ENCODE assay signal across 14 cellular contexts in genomic region chr3:116064646-116065045, GRCh38.
DNase-seq lines count a peak whose midpoint lies in the region; ATAC-seq and TF ChIP-seq lines count a peak whose summit lies in the region.
"Had no signal": no experiment of that assay in that cellular context is flagged by ENCODE, and none has a peak within 500 bp of the region (broad histone marks: within the 10 kb centered on the region; RNA-seq: fewer than 3 reads in every experiment).

No MANE protein-coding gene starts in this region.

- H3K27me3 ChIP-seq in HCT116 (ENCODE audit: insufficient read depth, low read length), result no peaks in the 10 kb centered on the region

- H3K9ac ChIP-seq in HCT116 (ENCODE audit: low read length), result no peak overlapping the region

- no peak for TF ChIP-seq POLR2A in HCT116 (IDR thresholded peaks at IDR 0.05; ENCODE audit: borderline replicate concordance, extremely low read depth, insufficient read depth, insufficient read length)

- H3K9me2 ChIP-seq in HCT116 (ENCODE audit: insufficient read depth), result no peaks in the 10 kb centered on the region

- ATAC-seq in HCT116 (no peak), Right ventricle myocardium superior (ENCODE audit: poor library complexity) (no peak), HG03457 (IDR thresholded peaks at IDR 0.05; ENCODE audit: unreplicated experiment) (no peak)
- ATAC-seq: Right ventricle myocardium inferior had no signal

- H3K79me2 ChIP-seq in HCT116 (ENCODE audit: insufficient read depth, low read length), result no peaks in the 10 kb centered on the region

- RAD21 ChIA-PET in HCT116 (lab: Charles Lee; ENCODE audit: low non-redundant PET in 1 of 2, low total read pairs in 2 of 2, uncharacterized antibody in 2 of 2, unreplicated experiment in 2 of 2), result no interaction called here

- no peak for TF ChIP-seq CTCF in HCT116 (IDR thresholded peaks at IDR 0.05 in 2 of 3, conservative IDR thresholded peaks at IDR 0.05 in 1 of 3; ENCODE audit: borderline replicate concordance in 1 of 3, insufficient read depth in 1 of 3, low read depth in 2 of 3, low read length in 2 of 3)
- TF ChIP-seq CTCF in choroid plexus epithelial cell (conservative IDR thresholded peaks at IDR 0.05; ENCODE audit: low read depth, low read length), result no peak

- H3K4me1 ChIP-seq in HCT116 (ENCODE audit: control insufficient read depth in 1 of 2, insufficient read depth in 2 of 2, low read length in 2 of 2), result peaks cover 5 to 10% of the 10 kb centered on the region in 2 experiments; a peak in 3 of 4 replicates

- POLR2A ChIA-PET in HCT116 (lab: Charles Lee), result no interaction called here

- H3K27ac ChIP-seq in HCT116 (ENCODE audit: low read depth, low read length), result no peak overlapping the region

- H2AFZ ChIP-seq in HCT116 (ENCODE audit: low read depth, low read length, poor library complexity, severe bottlenecking), result no peak overlapping the region

- no peaks in the 10 kb centered on the region for H4K20me1 ChIP-seq in HCT116 (ENCODE audit: insufficient read depth)

- CTCF ChIA-PET in HCT116 (lab: Charles Lee), result no interaction called here

- H3K4me2 ChIP-seq in HCT116 (ENCODE audit: low read length), result peak overlapping the region; percentile 13; the same call in 1 of the 2 replicates

- no peaks in the 10 kb centered on the region for H3K9me3 ChIP-seq in HCT116 (ENCODE audit: control insufficient read depth in 1 of 2, insufficient read depth in 1 of 2, low read depth in 1 of 2, low read length in 2 of 2)

- H3K4me3 ChIP-seq in HCT116 (replicated peaks in 1 of 2; ENCODE audit: low read depth in 1 of 2, low read length in 2 of 2) (no peak overlapping the region), choroid plexus epithelial cell (ENCODE audit: low read depth, low read length) (no peak overlapping the region)
- H3K4me3 ChIP-seq: SK-N-MC had no signal

- no peaks in the 10 kb centered on the region for H3K36me3 ChIP-seq in HCT116 (ENCODE audit: control insufficient read depth in 1 of 2, insufficient read depth in 2 of 2, low read length in 2 of 2)

- no peak for DNase-seq in HCT116 (ENCODE audit: low read depth, low spot score)
- peak; percentile 11 for DNase-seq in RPMI7951 (ENCODE audit: low read depth)
- peak; percentile 66 for DNase-seq in choroid plexus epithelial cell (ENCODE audit: low read depth)
- DNase-seq in renal cortical epithelial cell (ENCODE audit: low read depth), result peak; percentile 58
- no peak for DNase-seq in Right ventricle myocardium superior
- no peak for DNase-seq in NCI-H774 (lab: John Stamatoyannopoulos, UW)
- DNase-seq: Karpas-422, NCI-H1105 treated with DMSO at 0.1 percent for 48 hours, NCI-H1930, NCI-H446 treated with DMSO at 0.1 percent for 48 hours, OCI-M1 had no signal

- TF ChIP-seq RAD21 in HCT116 (IDR thresholded peaks at IDR 0.05; ENCODE audit: low read depth), result no peak

- intact Hi-C loops in HCT116 (cut with micrococcal nuclease), result no loop called here
- intact Hi-C loops in Right ventricle myocardium superior (cut with DNase I), result no loop called here

- no TSS peak for BruUV-seq in HCT116 (replicated peaks; lab: Mats Ljungman, UMichigan)

TF ChIP-seq in HCT116, 20 proteins besides CTCF, POLR2A, EP300 and RAD21:
- TF ChIP-seq ZFX (IDR thresholded peaks at IDR 0.05) (no peak), YY1 (IDR thresholded peaks at IDR 0.05; ENCODE audit: extremely low read depth, insufficient replicate concordance, low read depth, low read length) (no peak), JUND (IDR thresholded peaks at IDR 0.05) (no peak), SRF (IDR thresholded peaks at IDR 0.05; ENCODE audit: low read depth) (no peak), SIN3A (IDR thresholded peaks at IDR 0.05; ENCODE audit: low read depth) (no peak), ZNF274 (IDR thresholded peaks at IDR 0.05; ENCODE audit: low read depth, low read length) (no peak), MAX (IDR thresholded peaks at IDR 0.05) (no peak), EZH2 (IDR thresholded peaks at IDR 0.05) (no peak), EZH2phosphoT487 (IDR thresholded peaks at IDR 0.05; ENCODE audit: borderline replicate concordance) (no peak), EGR1 (IDR thresholded peaks at IDR 0.05; ENCODE audit: low read depth) (no peak), SP1 (IDR thresholded peaks at IDR 0.05; ENCODE audit: low read depth) (no peak), FOSL1 (IDR thresholded peaks at IDR 0.05; ENCODE audit: low read depth) (no peak), ZBTB33 (IDR thresholded peaks at IDR 0.05; ENCODE audit: extremely low read depth, insufficient replicate concordance, low read length) (no peak), TCF7L2 (IDR thresholded peaks at IDR 0.05; ENCODE audit: borderline replicate concordance, extremely low read depth, insufficient read depth, insufficient read length) (no peak), POLR2AphosphoS5 (IDR thresholded peaks at IDR 0.05; ENCODE audit: low read depth, low read length) (no peak), CBX3 (IDR thresholded peaks at IDR 0.05; ENCODE audit: low read depth) (no peak), ELF1 (IDR thresholded peaks at IDR 0.05; ENCODE audit: borderline replicate concordance, low read depth) (no peak), ATF3 (IDR thresholded peaks at IDR 0.05) (no peak), REST (IDR thresholded peaks at IDR 0.05; ENCODE audit: low read depth) (no peak)
TF ChIP-seq in HCT116: peak in this region for 0.

Comparison
In these comparisons a context has a peak if more than half of its experiments do, and no peak if none do; other contexts are left out.
1. DNase-seq: peak in RPMI7951 (single experiment), choroid plexus epithelial cell (single experiment) and renal cortical epithelial cell (single experiment); none in HCT116 (single experiment), Right ventricle myocardium superior (single experiment) and NCI-H774 (single experiment).